In the genomic region with DNA sequence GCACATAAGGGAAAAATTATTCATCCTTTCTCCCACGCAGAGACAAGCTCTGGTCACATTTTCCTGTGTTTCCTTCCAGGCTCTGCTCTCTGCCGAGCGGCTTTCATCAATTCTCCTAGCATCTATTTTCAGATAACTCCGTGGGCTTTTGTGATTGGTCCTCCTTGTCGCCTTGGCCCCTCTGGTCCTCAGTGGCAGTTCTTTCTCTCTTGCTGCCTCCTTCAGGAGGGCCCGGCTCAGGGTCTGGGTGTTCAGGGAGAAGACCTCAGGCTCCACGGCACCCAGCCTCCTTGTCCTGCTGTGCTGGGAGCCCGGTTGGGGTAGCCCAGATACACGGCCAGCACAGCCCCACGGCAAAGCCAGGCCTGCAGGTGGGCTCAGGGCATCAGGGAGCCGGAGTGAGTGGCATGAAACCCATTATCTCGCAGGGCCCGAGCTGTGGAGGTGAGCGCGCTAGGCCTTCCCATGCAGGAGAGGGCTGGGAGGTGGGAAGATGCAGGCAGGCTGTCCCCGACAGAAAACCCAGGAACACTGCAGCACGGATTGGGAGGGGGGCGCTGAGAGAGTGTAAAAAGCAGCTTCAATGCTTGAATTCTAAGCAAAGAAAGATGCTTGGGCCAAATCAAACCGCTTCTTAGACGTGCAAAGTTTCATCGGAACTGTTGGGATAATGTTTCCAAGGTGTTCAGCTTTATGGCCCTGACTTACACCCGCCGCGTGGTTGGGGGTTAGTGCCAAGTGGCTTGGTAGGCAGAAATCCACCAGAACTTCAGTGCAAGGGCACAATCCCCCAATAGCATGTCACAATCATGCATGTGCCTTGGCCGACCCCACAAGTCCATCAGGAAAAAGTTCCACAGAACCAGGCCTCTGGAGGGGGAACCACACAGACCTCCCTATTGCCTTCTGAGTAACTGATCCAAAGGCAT, we compare ENCODE assay signal across 7 cellular contexts.
DNase-seq lines count a peak whose midpoint lies in the region; ATAC-seq and TF ChIP-seq lines count a peak whose summit lies in the region.

No MANE protein-coding gene starts in this region.

- H3K27me3 ChIP-seq in left ventricle myocardium inferior (ENCODE audit: low read depth) (no peaks in the 10 kb centered on the region), stomach (no peaks in the 10 kb centered on the region)

- no peaks in the 10 kb centered on the region for H3K27me3 Mint-ChIP-seq in activated T-helper 1 cell treated with anti-CD3 and anti-CD28 coated beads, Interleukin-12 subunit alpha, Interleukin-12 subunit beta, Interleukin-2, Interleukin-4 antibody, amounts not matched to agents 30 ng/mL and 10 ng/mL and 1 ng/mL, durations not matched to agents 14 hours and 24 hours and 36 hours (ENCODE audit: insufficient read depth)

- H3K4me1 ChIP-seq in left ventricle myocardium inferior: peaks cover 95% of the 10 kb centered on the region
- peaks cover 84 to 96% (median 90%) of the 10 kb centered on the region in 4 donors for H3K4me1 ChIP-seq in stomach

- TF ChIP-seq CTCF in left ventricle myocardium inferior (IDR thresholded peaks at IDR 0.05; ENCODE audit: borderline replicate concordance) (no peak), stomach (IDR thresholded peaks at IDR 0.05) (no peak)

- intact Hi-C loops in activated T-helper 1 cell treated with anti-CD3 and anti-CD28 coated beads, Interleukin-12 subunit alpha, Interleukin-12 subunit beta, Interleukin-2, Interleukin-4 antibody, amounts not matched to agents 30 ng/mL and 10 ng/mL and 1 ng/mL, durations not matched to agents 14 hours and 24 hours and 36 hours (cut with micrococcal nuclease): loop anchor here (1.0 kb wide), 3 partner anchors 10 to 46 kb away; no protein-coding TSS in a partner anchor
- intact Hi-C loops in left ventricle myocardium inferior (cut with micrococcal nuclease) (no loop called here), stomach (cut with DNase I; ENCODE audit: low total_unique reads) (no loop called here)

- H3K9me3 Mint-ChIP-seq in activated T-helper 1 cell treated with anti-CD3 and anti-CD28 coated beads, Interleukin-12 subunit alpha, Interleukin-12 subunit beta, Interleukin-2, Interleukin-4 antibody, amounts not matched to agents 30 ng/mL and 10 ng/mL and 1 ng/mL, durations not matched to agents 14 hours and 24 hours and 36 hours: no peaks in the 10 kb centered on the region

- TF ChIP-seq EP300 in stomach (IDR thresholded peaks at IDR 0.05): no peak

- H3K4me3 ChIP-seq in left ventricle myocardium inferior (peak overlapping the region; percentile 84), stomach (peak overlapping the region in 2 of 4 donors; percentile 21 to 68)

- H3K4me3 Mint-ChIP-seq in activated T-helper 1 cell treated with anti-CD3 and anti-CD28 coated beads, Interleukin-12 subunit alpha, Interleukin-12 subunit beta, Interleukin-2, Interleukin-4 antibody, amounts not matched to agents 30 ng/mL and 10 ng/mL and 1 ng/mL, durations not matched to agents 14 hours and 24 hours and 36 hours: no peak overlapping the region

- H3K36me3 Mint-ChIP-seq in activated T-helper 1 cell treated with anti-CD3 and anti-CD28 coated beads, Interleukin-12 subunit alpha, Interleukin-12 subunit beta, Interleukin-2, Interleukin-4 antibody, amounts not matched to agents 30 ng/mL and 10 ng/mL and 1 ng/mL, durations not matched to agents 14 hours and 24 hours and 36 hours (ENCODE audit: low read depth): no peaks in the 10 kb centered on the region

- ATAC-seq in HG02938 (IDR thresholded peaks at IDR 0.05; ENCODE audit: unreplicated experiment) (no peak), HG02759 (IDR thresholded peaks at IDR 0.05; ENCODE audit: unreplicated experiment) (no peak)

- no peaks in the 10 kb centered on the region for H3K9me3 ChIP-seq in left ventricle myocardium inferior (replicated peaks)
- H3K9me3 ChIP-seq in stomach: no peaks in the 10 kb centered on the region

- WGBS in stomach, 5 donors: 73 to 80% (median 77%) methylated on average over 25 of the region's 25 CpGs

- no peak for TF ChIP-seq POLR2A in stomach (IDR thresholded peaks at IDR 0.05)

- DNase-seq in LHCN-M2 (ENCODE audit: low read depth): peak; percentile 49
- no peak for DNase-seq in activated T-helper 1 cell treated with anti-CD3 and anti-CD28 coated beads, Interleukin-12 subunit alpha, Interleukin-12 subunit beta, Interleukin-2, Interleukin-4 antibody, amounts not matched to agents 30 ng/mL and 10 ng/mL and 1 ng/mL, durations not matched to agents 14 hours and 24 hours and 36 hours (ENCODE audit: low spot score)
- DNase-seq in left ventricle myocardium inferior: peak; percentile 26
- DNase-seq in stomach: peak; percentile 25
- no peak for DNase-seq in NCI-H526 (lab: John Stamatoyannopoulos, UW)

- peak overlapping the region; percentile 74 for H3K27ac Mint-ChIP-seq in activated T-helper 1 cell treated with anti-CD3 and anti-CD28 coated beads, Interleukin-12 subunit alpha, Interleukin-12 subunit beta, Interleukin-2, Interleukin-4 antibody, amounts not matched to agents 30 ng/mL and 10 ng/mL and 1 ng/mL, durations not matched to agents 14 hours and 24 hours and 36 hours

- peaks cover 44% of the 10 kb centered on the region for H3K4me1 Mint-ChIP-seq in activated T-helper 1 cell treated with anti-CD3 and anti-CD28 coated beads, Interleukin-12 subunit alpha, Interleukin-12 subunit beta, Interleukin-2, Interleukin-4 antibody, amounts not matched to agents 30 ng/mL and 10 ng/mL and 1 ng/mL, durations not matched to agents 14 hours and 24 hours and 36 hours (ENCODE audit: low read depth)

- H3K36me3 ChIP-seq in left ventricle myocardium inferior (no peaks in the 10 kb centered on the region), stomach (peaks cover 0 to 4% (median 0%) of the 10 kb centered on the region in 4 donors)

- H3K27ac ChIP-seq in left ventricle myocardium inferior (replicated peaks) (peak overlapping the region; percentile 100), stomach (peak overlapping the region; percentile 62 to 100 (median 99))

Comparison
In these comparisons a context has a peak if more than half of its experiments do, and no peak if none do; other contexts are left out.
1. DNase-seq: peak in LHCN-M2 (single experiment), left ventricle myocardium inferior (single experiment) and stomach (single experiment); none in activated T-helper 1 cell treated with anti-CD3 and anti-CD28 coated beads, Interleukin-12 subunit alpha, Interleukin-12 subunit beta, Interleukin-2, Interleukin-4 antibody, amounts not matched to agents 30 ng/mL and 10 ng/mL and 1 ng/mL, durations not matched to agents 14 hours and 24 hours and 36 hours (single experiment) and NCI-H526 (0 of 2).